1 cellular context compared by ENCODE assay signal in genomic region chr17:50371526-50371925, GRCh38.
TF ChIP-seq lines count a peak whose summit lies in the region.

No MANE protein-coding gene starts in this region.

TF ChIP-seq in GM12878, 131 proteins besides CTCF, POLR2A, EP300 and RAD21:
- no peak for TF ChIP-seq SMAD5 (IDR thresholded peaks at IDR 0.05; ENCODE audit: low read depth)
- no peak for TF ChIP-seq CREM (IDR thresholded peaks at IDR 0.05; ENCODE audit: low read depth)
- no peak for TF ChIP-seq RELA (IDR thresholded peaks at IDR 0.05; ENCODE audit: borderline replicate concordance, partially characterized antibody)
- TF ChIP-seq, protein P1, sequence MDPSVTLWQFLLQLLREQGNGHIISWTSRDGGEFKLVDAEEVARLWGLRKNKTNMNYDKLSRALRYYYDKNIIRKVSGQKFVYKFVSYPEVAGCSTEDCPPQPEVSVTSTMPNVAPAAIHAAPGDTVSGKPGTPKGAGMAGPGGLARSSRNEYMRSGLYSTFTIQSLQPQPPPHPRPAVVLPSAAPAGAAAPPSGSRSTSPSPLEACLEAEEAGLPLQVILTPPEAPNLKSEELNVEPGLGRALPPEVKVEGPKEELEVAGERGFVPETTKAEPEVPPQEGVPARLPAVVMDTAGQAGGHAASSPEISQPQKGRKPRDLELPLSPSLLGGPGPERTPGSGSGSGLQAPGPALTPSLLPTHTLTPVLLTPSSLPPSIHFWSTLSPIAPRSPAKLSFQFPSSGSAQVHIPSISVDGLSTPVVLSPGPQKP (IDR thresholded peaks at IDR 0.05; ENCODE audit: low read depth, low read length): no peak
- TF ChIP-seq, protein P2, sequence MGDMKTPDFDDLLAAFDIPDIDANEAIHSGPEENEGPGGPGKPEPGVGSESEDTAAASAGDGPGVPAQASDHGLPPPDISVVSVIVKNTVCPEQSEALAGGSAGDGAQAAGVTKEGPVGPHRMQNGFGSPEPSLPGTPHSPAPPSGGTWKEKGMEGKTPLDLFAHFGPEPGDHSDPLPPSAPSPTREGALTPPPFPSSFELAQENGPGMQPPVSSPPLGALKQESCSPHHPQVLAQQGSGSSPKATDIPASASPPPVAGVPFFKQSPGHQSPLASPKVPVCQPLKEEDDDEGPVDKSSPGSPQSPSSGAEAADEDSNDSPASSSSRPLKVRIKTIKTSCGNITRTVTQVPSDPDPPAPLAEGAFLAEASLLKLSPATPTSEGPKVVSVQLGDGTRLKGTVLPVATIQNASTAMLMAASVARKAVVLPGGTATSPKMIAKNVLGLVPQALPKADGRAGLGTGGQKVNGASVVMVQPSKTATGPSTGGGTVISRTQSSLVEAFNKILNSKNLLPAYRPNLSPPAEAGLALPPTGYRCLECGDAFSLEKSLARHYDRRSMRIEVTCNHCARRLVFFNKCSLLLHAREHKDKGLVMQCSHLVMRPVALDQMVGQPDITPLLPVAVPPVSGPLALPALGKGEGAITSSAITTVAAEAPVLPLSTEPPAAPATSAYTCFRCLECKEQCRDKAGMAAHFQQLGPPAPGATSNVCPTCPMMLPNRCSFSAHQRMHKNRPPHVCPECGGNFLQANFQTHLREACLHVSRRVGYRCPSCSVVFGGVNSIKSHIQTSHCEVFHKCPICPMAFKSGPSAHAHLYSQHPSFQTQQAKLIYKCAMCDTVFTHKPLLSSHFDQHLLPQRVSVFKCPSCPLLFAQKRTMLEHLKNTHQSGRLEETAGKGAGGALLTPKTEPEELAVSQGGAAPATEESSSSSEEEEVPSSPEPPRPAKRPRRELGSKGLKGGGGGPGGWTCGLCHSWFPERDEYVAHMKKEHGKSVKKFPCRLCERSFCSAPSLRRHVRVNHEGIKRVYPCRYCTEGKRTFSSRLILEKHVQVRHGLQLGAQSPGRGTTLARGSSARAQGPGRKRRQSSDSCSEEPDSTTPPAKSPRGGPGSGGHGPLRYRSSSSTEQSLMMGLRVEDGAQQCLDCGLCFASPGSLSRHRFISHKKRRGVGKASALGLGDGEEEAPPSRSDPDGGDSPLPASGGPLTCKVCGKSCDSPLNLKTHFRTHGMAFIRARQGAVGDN (IDR thresholded peaks at IDR 0.05): no peak
- TF ChIP-seq STAT1 (conservative IDR thresholded peaks at IDR 0.05): no peak
